Comparison of ENCODE assay signal across 14 cellular contexts in genomic region chr6:11584264-11584663, GRCh38.
"Had no signal": no experiment of that assay in that cellular context is flagged by ENCODE, and none has a peak within 500 bp of the region (broad histone marks: within the 10 kb centered on the region; RNA-seq: fewer than 3 reads in every experiment).

No MANE protein-coding gene starts in this region.

- H3K36me3 ChIP-seq: esophagus muscularis mucosa, heart left ventricle, ovary, tibial artery had no signal

- DNase-seq: activated B cell treated with CpG ODN at 0.5 μM for 24 hours; activated CD4-positive, alpha-beta T cell treated with anti-CD3 and anti-CD28 coated beads, Interleukin-2, amount 50 U/mL, for 1 hour; activated effector memory CD4-positive, alpha-beta T cell treated with Interleukin-2 at 50 U/mL for 16 hours; activated T-cell treated with anti-CD3 and anti-CD28 coated beads, Interleukin-2, amount 50 U/mL, for 1 hour; heart left ventricle; islet precursor cell; mammary epithelial cell; ovary; T-helper 1 cell; tibial artery had no signal

- H3K4me2 ChIP-seq: smooth muscle cell had no signal

- H3K4me3 ChIP-seq: esophagus muscularis mucosa, heart left ventricle, ovary, smooth muscle cell, tibial artery had no signal

- H3K27ac ChIP-seq: esophagus muscularis mucosa, heart left ventricle, ovary, tibial artery had no signal

- H3K9me3 ChIP-seq: esophagus muscularis mucosa, heart left ventricle, ovary, tibial artery had no signal

- ATAC-seq: activated naive CD4-positive, alpha-beta T cell treated with anti-CD3 and anti-CD28 coated beads, Interleukin-2, amount 50 U/mL, for 72 hours; left lobe of liver had no signal

- H3K9me3 Mint-ChIP-seq: activated B cell treated with CpG ODN at 0.5 μM for 24 hours; activated naive CD4-positive, alpha-beta T cell treated with anti-CD3 and anti-CD28 coated beads, Interleukin-2, amount 50 U/mL, for 72 hours had no signal

- H3K4me1 Mint-ChIP-seq: activated B cell treated with CpG ODN at 0.5 μM for 24 hours had no signal

- H3K4me1 ChIP-seq: heart left ventricle had no signal

- H3K27ac Mint-ChIP-seq: activated B cell treated with CpG ODN at 0.5 μM for 24 hours; activated naive CD4-positive, alpha-beta T cell treated with anti-CD3 and anti-CD28 coated beads, Interleukin-2, amount 50 U/mL, for 72 hours had no signal

- H3K4me3 Mint-ChIP-seq: activated B cell treated with CpG ODN at 0.5 μM for 24 hours had no signal

- H3K27me3 ChIP-seq: esophagus muscularis mucosa, heart left ventricle, ovary, tibial artery had no signal

- H3K36me3 Mint-ChIP-seq: activated naive CD4-positive, alpha-beta T cell treated with anti-CD3 and anti-CD28 coated beads, Interleukin-2, amount 50 U/mL, for 72 hours had no signal
